1 cellular context compared by ENCODE assay signal in the genomic region with DNA sequence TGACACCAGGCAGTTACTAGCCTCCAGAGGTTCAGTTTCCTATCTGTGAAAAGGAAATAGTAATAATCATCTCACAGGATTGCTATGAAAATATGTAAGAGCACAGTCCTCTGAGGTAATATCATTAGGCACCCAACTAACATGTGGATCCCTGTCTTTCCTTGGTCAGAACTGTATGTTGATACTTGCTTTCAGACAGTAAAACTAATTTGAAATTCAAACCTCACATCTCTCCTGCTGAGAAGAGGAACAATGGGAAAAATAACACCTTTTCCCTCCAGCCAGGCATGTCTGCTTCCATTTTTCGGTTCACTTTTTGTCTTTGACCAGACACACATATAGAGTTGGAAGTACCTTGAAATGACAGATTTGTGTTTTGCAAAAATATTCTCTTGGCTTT.
TF ChIP-seq lines count a peak whose summit lies in the region.

No MANE protein-coding gene starts in this region.

TF ChIP-seq in H1, 55 proteins besides CTCF, POLR2A, EP300 and RAD21 (continued from another document):
- TF ChIP-seq RNF2 (IDR thresholded peaks at IDR 0.05; ENCODE audit: borderline replicate concordance, low read depth, low read length, missing control alignments, poor library complexity, severe bottlenecking) (no peak), HDAC6 (IDR thresholded peaks at IDR 0.05; ENCODE audit: low read depth, low read length) (no peak), CEBPB (IDR thresholded peaks at IDR 0.05; ENCODE audit: low read depth, low read length) (no peak), POU5F1 (IDR thresholded peaks at IDR 0.05; ENCODE audit: low read depth, low read length) (no peak), FOSL1 (IDR thresholded peaks at IDR 0.05; ENCODE audit: insufficient read depth, low read depth, low read length) (no peak), BACH1 (IDR thresholded peaks at IDR 0.05; ENCODE audit: low read length) (no peak), PHF8 (conservative IDR thresholded peaks at IDR 0.05; ENCODE audit: low read depth, low read length) (no peak), TAF1 (IDR thresholded peaks at IDR 0.05; ENCODE audit: low read depth, low read length) (no peak)
- TF ChIP-seq, protein P1, sequence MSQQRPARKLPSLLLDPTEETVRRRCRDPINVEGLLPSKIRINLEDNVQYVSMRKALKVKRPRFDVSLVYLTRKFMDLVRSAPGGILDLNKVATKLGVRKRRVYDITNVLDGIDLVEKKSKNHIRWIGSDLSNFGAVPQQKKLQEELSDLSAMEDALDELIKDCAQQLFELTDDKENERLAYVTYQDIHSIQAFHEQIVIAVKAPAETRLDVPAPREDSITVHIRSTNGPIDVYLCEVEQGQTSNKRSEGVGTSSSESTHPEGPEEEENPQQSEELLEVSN (IDR thresholded peaks at IDR 0.05): no peak
